1 cellular context compared by ENCODE assay signal in genomic region chr12:49674318-49674985, GRCh38.
A peak's percentile ranks its signal among the peaks of the same experiment; 100 is the strongest.
TF ChIP-seq lines count a peak whose summit lies in the region.

No MANE protein-coding gene starts in this region.

TF ChIP-seq in GM12878, 131 proteins besides CTCF, POLR2A, EP300 and RAD21 (continued from another document):
- TF ChIP-seq, protein P1, sequence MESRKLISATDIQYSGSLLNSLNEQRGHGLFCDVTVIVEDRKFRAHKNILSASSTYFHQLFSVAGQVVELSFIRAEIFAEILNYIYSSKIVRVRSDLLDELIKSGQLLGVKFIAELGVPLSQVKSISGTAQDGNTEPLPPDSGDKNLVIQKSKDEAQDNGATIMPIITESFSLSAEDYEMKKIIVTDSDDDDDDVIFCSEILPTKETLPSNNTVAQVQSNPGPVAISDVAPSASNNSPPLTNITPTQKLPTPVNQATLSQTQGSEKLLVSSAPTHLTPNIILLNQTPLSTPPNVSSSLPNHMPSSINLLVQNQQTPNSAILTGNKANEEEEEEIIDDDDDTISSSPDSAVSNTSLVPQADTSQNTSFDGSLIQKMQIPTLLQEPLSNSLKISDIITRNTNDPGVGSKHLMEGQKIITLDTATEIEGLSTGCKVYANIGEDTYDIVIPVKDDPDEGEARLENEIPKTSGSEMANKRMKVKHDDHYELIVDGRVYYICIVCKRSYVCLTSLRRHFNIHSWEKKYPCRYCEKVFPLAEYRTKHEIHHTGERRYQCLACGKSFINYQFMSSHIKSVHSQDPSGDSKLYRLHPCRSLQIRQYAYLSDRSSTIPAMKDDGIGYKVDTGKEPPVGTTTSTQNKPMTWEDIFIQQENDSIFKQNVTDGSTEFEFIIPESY (IDR thresholded peaks at IDR 0.05): no peak
- TF ChIP-seq, protein P2, sequence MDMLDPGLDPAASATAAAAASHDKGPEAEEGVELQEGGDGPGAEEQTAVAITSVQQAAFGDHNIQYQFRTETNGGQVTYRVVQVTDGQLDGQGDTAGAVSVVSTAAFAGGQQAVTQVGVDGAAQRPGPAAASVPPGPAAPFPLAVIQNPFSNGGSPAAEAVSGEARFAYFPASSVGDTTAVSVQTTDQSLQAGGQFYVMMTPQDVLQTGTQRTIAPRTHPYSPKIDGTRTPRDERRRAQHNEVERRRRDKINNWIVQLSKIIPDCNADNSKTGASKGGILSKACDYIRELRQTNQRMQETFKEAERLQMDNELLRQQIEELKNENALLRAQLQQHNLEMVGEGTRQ (IDR thresholded peaks at IDR 0.05; ENCODE audit: borderline replicate concordance, low read depth, low read length): no peak
- peak; percentile 14; the same call in 1 of the 2 replicates for TF ChIP-seq RUNX3 (IDR thresholded peaks at IDR 0.05; ENCODE audit: low read length)
